ENCODE assay signal across 18 cellular contexts in genomic region chr5:14490309-14490711, GRCh38.
DNase-seq lines count a peak whose midpoint lies in the region; ATAC-seq and TF ChIP-seq lines count a peak whose summit lies in the region.
"Had no signal": no experiment of that assay in that cellular context is flagged by ENCODE, and none has a peak within 500 bp of the region (broad histone marks: within the 10 kb centered on the region; RNA-seq: fewer than 3 reads in every experiment).

No MANE protein-coding gene starts in this region.

- no peak for TF ChIP-seq CTCF in left ventricle myocardium inferior (IDR thresholded peaks at IDR 0.05; ENCODE audit: borderline replicate concordance)
- no peak for TF ChIP-seq CTCF in CD4-positive, alpha-beta T cell (IDR thresholded peaks at IDR 0.05)

- no peak overlapping the region for H3K4me3 Mint-ChIP-seq in CD4-positive, alpha-beta T cell
- H3K4me3 Mint-ChIP-seq: activated T-cell treated with anti-CD3 and anti-CD28 coated beads, Interleukin-2, amount 50 U/mL, for 24 hours had no signal

- H3K4me1 ChIP-seq in left ventricle myocardium inferior = peaks cover 34% of the 10 kb centered on the region
- H3K4me1 ChIP-seq: colonic mucosa had no signal

- peaks cover 3% of the 10 kb centered on the region for H3K9me3 Mint-ChIP-seq in CD4-positive, alpha-beta T cell
- H3K9me3 Mint-ChIP-seq: activated T-cell treated with anti-CD3 and anti-CD28 coated beads, Interleukin-2, amount 50 U/mL, for 24 hours had no signal

- DNase-seq in Right ventricle myocardium superior (peak; percentile 74), cardiac septum (ENCODE audit: low spot score) (no peak), SIG-M5 treated with dmso at 0.1 percent for 504 hours (lab: John Stamatoyannopoulos, UW; ENCODE audit: unreplicated experiment) (peak; percentile 50), left ventricle myocardium inferior (no peak), iPS-NIHi7 (ENCODE audit: extremely low spot score) (no peak), NCI-H69 (lab: John Stamatoyannopoulos, UW) (no peak)
- DNase-seq in CD4-positive, alpha-beta T cell = no peak
- DNase-seq: activated CD4-positive, alpha-beta T cell treated with anti-CD3 and anti-CD28 coated beads, Interleukin-2, amount 50 U/mL, for 1 hour; activated T-cell treated with anti-CD3 and anti-CD28 coated beads, Interleukin-2, amount 50 U/mL, for 24 hours; amniotic stem cell; colonic mucosa; mesendoderm; NCI-H1436 treated with DMSO at 0.1 percent for 48 hours; NCI-H446; stimulated activated naive CD8-positive, alpha-beta T cell treated with anti-CD3 and anti-CD28 coated beads, Interleukin-15, Interleukin-2, amounts not matched to agents 100 U/mL and 50 U/mL, for 24 hours had no signal

- peaks cover 98% of the 10 kb centered on the region for H3K36me3 ChIP-seq in left ventricle myocardium inferior
- H3K36me3 ChIP-seq: neutrophil had no signal

- H3K9me3 ChIP-seq in left ventricle myocardium inferior (replicated peaks) = no peaks in the 10 kb centered on the region
- H3K9me3 ChIP-seq in CD4-positive, alpha-beta T cell (ENCODE audit: control insufficient read depth, low read length) = no peaks in the 10 kb centered on the region
- H3K9me3 ChIP-seq: colonic mucosa, neutrophil had no signal

- no peaks in the 10 kb centered on the region for H3K27me3 Mint-ChIP-seq in CD4-positive, alpha-beta T cell
- H3K27me3 Mint-ChIP-seq: activated T-cell treated with anti-CD3 and anti-CD28 coated beads, Interleukin-2, amount 50 U/mL, for 24 hours had no signal

- intact Hi-C loops in Right ventricle myocardium superior (cut with DNase I) (no loop called here), cardiac septum (cut with DNase I) (loop anchor here (10.0 kb wide), 1 partner anchor 154 kb away; no protein-coding TSS in a partner anchor), left ventricle myocardium inferior (cut with micrococcal nuclease) (no loop called here)
- intact Hi-C loops in CD4-positive, alpha-beta T cell (cut with DNase I, micrococcal nuclease) = no loop called here

- no peaks in the 10 kb centered on the region for H3K4me1 Mint-ChIP-seq in CD4-positive, alpha-beta T cell (ENCODE audit: low read depth)

- H3K36me3 Mint-ChIP-seq in CD4-positive, alpha-beta T cell (ENCODE audit: low read depth) = no peaks in the 10 kb centered on the region

- ATAC-seq in Right ventricle myocardium superior (ENCODE audit: poor library complexity) (peak; percentile 45), HG02870 (IDR thresholded peaks at IDR 0.05; ENCODE audit: unreplicated experiment) (no peak)
- ATAC-seq in CD4-positive, alpha-beta T cell (ENCODE audit: poor library complexity) = no peak
- ATAC-seq: stimulated activated naive CD8-positive, alpha-beta T cell treated with anti-CD3 and anti-CD28 coated beads, Interleukin-15, Interleukin-2, amounts not matched to agents 100 U/mL and 50 U/mL, for 24 hours had no signal

- CTCF ChIA-PET in CD4-positive, alpha-beta T cell (lab: Charles Lee) = no interaction called here

- H3K27ac Mint-ChIP-seq in CD4-positive, alpha-beta T cell = no peak overlapping the region
- H3K27ac Mint-ChIP-seq: activated T-cell treated with anti-CD3 and anti-CD28 coated beads, Interleukin-2, amount 50 U/mL, for 24 hours had no signal

- no peaks in the 10 kb centered on the region for H3K27me3 ChIP-seq in left ventricle myocardium inferior (ENCODE audit: low read depth)
- no peaks in the 10 kb centered on the region for H3K27me3 ChIP-seq in CD4-positive, alpha-beta T cell (ENCODE audit: control insufficient read depth, insufficient read depth, low read length)
- H3K27me3 ChIP-seq: colonic mucosa, neutrophil had no signal

- POLR2A ChIA-PET in CD4-positive, alpha-beta T cell (lab: Charles Lee) = no interaction called here

- no peak overlapping the region for H3K4me3 ChIP-seq in left ventricle myocardium inferior
- H3K4me3 ChIP-seq: colonic mucosa, skin epidermis had no signal

- peak overlapping the region; percentile 60 for H3K27ac ChIP-seq in left ventricle myocardium inferior (replicated peaks)
- no peak overlapping the region for H3K27ac ChIP-seq in CD4-positive, alpha-beta T cell (ENCODE audit: low read depth, low read length)
- H3K27ac ChIP-seq: colonic mucosa, neutrophil had no signal

Comparison
In these comparisons a context has a peak if more than half of its experiments do, and no peak if none do; other contexts are left out.
1. DNase-seq: peak in Right ventricle myocardium superior (single experiment) and SIG-M5 treated with dmso at 0.1 percent for 504 hours (single experiment); none in cardiac septum (single experiment), left ventricle myocardium inferior (single experiment), iPS-NIHi7 (single experiment), CD4-positive, alpha-beta T cell (0 of 10) and NCI-H69 (single experiment).